Comparison of ENCODE assay signal across 1 cellular context in the genomic region with DNA sequence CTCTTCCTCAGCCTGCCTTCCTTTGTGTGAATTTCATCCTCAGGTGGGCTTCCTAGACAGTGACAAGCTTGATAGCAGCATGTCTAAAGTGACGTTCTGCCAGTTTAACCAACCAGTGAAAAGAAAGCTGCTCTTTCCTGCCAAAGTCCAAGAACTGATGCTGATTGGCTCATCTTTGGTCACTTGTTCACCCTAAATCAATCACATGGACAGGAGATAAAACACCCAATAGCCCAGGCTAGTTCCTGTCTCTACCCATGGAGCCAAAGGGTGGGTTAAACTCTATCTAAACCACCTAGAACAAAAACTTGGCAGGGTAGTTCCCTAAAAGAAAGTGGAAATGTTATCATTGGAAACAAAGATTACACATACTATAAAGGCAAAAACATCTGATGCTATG.
TF ChIP-seq lines count a peak whose summit lies in the region.

No MANE protein-coding gene starts in this region.

TF ChIP-seq in HCT116, 20 proteins besides CTCF, POLR2A, EP300 and RAD21:
- TF ChIP-seq, protein P1, sequence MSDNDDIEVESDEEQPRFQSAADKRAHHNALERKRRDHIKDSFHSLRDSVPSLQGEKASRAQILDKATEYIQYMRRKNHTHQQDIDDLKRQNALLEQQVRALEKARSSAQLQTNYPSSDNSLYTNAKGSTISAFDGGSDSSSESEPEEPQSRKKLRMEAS (IDR thresholded peaks at IDR 0.05) = no peak
- no peak for TF ChIP-seq EZH2phosphoT487 (IDR thresholded peaks at IDR 0.05; ENCODE audit: borderline replicate concordance)
- TF ChIP-seq ZNF274 (IDR thresholded peaks at IDR 0.05; ENCODE audit: low read depth, low read length) = no peak
